Comparison of ENCODE assay signal across 8 cellular contexts in the genomic region with DNA sequence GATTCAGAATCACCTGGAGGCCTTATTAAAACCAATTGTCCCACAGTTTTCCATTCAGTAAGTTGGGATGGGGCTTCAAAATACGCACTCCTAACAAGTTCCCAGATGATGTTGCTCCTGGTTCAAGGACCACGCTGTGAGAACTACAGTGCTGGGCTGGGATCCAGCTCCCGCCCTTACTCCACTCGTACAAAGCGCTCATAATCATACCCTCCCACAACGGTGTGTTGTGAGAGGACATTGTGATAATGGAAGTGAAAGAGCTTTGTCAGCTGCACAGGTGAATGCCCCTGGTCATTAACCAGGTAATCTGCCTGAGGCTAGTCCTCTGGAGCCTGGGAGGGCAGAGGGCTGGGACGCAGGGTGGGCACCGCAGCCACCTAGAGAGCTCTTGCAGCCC. TPM values are rescaled to one million over a fixed set of nuclear protein-coding genes. Genes with fewer than 3 reads are reported as not detected.
DNase-seq lines count a peak whose midpoint lies in the region; ATAC-seq, FAIRE-seq and TF ChIP-seq lines count a peak whose summit lies in the region.

No MANE protein-coding gene starts in this region.

- H3K4me1 ChIP-seq in liver (ENCODE audit: control insufficient read depth in 4 of 4, insufficient read depth in 4 of 4, low read length in 3 of 4) = peaks cover 5 to 28% (median 20%) of the 10 kb centered on the region in 4 donors
- H3K4me1 ChIP-seq in HepG2 (ENCODE audit: insufficient read depth, low read length) = peaks cover 8% of the 10 kb centered on the region
- peaks cover 40% of the 10 kb centered on the region for H3K4me1 ChIP-seq in adipocyte (ENCODE audit: control insufficient read depth, insufficient read depth, low read length)
- H3K4me1 ChIP-seq in lung (ENCODE audit: control insufficient read depth in 2 of 2, insufficient read depth in 2 of 2, low read length in 2 of 2) = peaks cover 11 to 28% of the 10 kb centered on the region in 2 donors

- TF ChIP-seq RAD21 in liver (IDR thresholded peaks at IDR 0.05) (no peak), HepG2 (CRISPR knock-in tag; IDR thresholded peaks at IDR 0.05) (no peak)

- H2AFZ ChIP-seq in HepG2 (ENCODE audit: low read length) = no peak overlapping the region

- H3K4me2 ChIP-seq in HepG2 (ENCODE audit: low read depth, low read length) = no peak overlapping the region; the same call in 1 of the 2 replicates

- FAIRE-seq in HepG2 (lab: Jason Lieb, UNC) = no peak

- DNase-seq in HepG2 (ENCODE audit: low spot score) (no peak), adipocyte (ENCODE audit: low read depth) (no peak), lung (ENCODE audit: low spot score) (no peak), activated gamma-delta T cell (lab: John Stamatoyannopoulos, UW) (no peak), NCI-H187 treated with DMSO at 0.1 percent for 48 hours (lab: John Stamatoyannopoulos, UW) (no peak), hepatic stellate cell (ENCODE audit: low spot score) (no peak), NOMO-1 (lab: John Stamatoyannopoulos, UW; ENCODE audit: unreplicated experiment in 2 of 2) (no peak)

- TF ChIP-seq CTCF in liver (IDR thresholded peaks at IDR 0.05; ENCODE audit: low read depth, low read length, missing input control) = no peak
- no peak for TF ChIP-seq CTCF in HepG2 (CRISPR knock-in tag; IDR thresholded peaks at IDR 0.05)
- TF ChIP-seq CTCF in lung (IDR thresholded peaks at IDR 0.05; ENCODE audit: control extremely low read depth, extremely low read depth) = no peak

- CTCF ChIA-PET in HepG2 (lab: Yijun Ruan, JAX; ENCODE audit: low intra/inter-chr PET ratio, low total read pairs) = no interaction called here

- no peaks in the 10 kb centered on the region for H3K27me3 ChIP-seq in liver (ENCODE audit: control insufficient read depth in 4 of 4, insufficient read depth in 4 of 4, low read length in 3 of 4)
- peaks cover 0 to 15% of the 10 kb centered on the region in 2 experiments; a peak in 3 of 5 replicates for H3K27me3 ChIP-seq in HepG2 (ENCODE audit: control insufficient read depth in 1 of 2, insufficient read depth in 2 of 2, low read length in 2 of 2)
- H3K27me3 ChIP-seq in adipocyte (replicated peaks; ENCODE audit: control insufficient read depth, insufficient read depth, low read length) = no peaks in the 10 kb centered on the region
- no peaks in the 10 kb centered on the region for H3K27me3 ChIP-seq in lung (ENCODE audit: control insufficient read depth, insufficient read depth)

- POLR2A ChIA-PET in HepG2 (lab: Yijun Ruan, JAX) = no interaction called here

- H3K4me3 ChIP-seq in liver (ENCODE audit: low read depth in 1 of 3, low read length in 3 of 3) (no peak overlapping the region), HepG2 (replicated peaks in 1 of 3; ENCODE audit: insufficient read depth in 1 of 3, low read depth in 2 of 3, low read length in 3 of 3) (no peak overlapping the region; a peak in 1 of 6 replicates), adipocyte (ENCODE audit: low read length) (peak overlapping the region; percentile 74), lung (no peak overlapping the region)

- H3K27ac ChIP-seq in liver (ENCODE audit: low read depth in 1 of 2, low read length in 2 of 2) (peak overlapping the region; percentile 92 to 94), HepG2 (ENCODE audit: extremely low read length, insufficient read depth, low read length) (no peak overlapping the region), lung (ENCODE audit: low read depth in 1 of 2, low read length in 1 of 2) (peak overlapping the region; percentile 90 to 98)

- H3K36me3 ChIP-seq in liver (ENCODE audit: control insufficient read depth in 4 of 4, insufficient read depth in 3 of 4, low read depth in 1 of 4, low read length in 3 of 4) (no peaks in the 10 kb centered on the region), HepG2 (replicated peaks in 1 of 2; ENCODE audit: control insufficient read depth in 1 of 2, insufficient read depth in 2 of 2, low read length in 2 of 2) (no peaks in the 10 kb centered on the region), adipocyte (ENCODE audit: control insufficient read depth, insufficient read depth, low read length, severe bottlenecking) (no peaks in the 10 kb centered on the region), lung (ENCODE audit: control insufficient read depth in 2 of 2, insufficient read depth in 2 of 2, low read length in 2 of 2) (no peaks in the 10 kb centered on the region)

- peak overlapping the region in 1 of 2 donors; percentile 70 for H3K9ac ChIP-seq in liver (ENCODE audit: low read depth in 1 of 2, low read length in 2 of 2)
- H3K9ac ChIP-seq in HepG2 (ENCODE audit: insufficient read depth, low read depth, low read length) = no peak overlapping the region
- H3K9ac ChIP-seq in adipocyte (ENCODE audit: low read length) = peak overlapping the region; percentile 91

- in situ Hi-C loops in HepG2 (cut with HindIII; ENCODE audit: extremely low pct_ligation_motif_present, low pct_unique_long_range_greater_than_20kb) = loop anchor here (10.0 kb wide), 1 partner anchor 51 kb away; no protein-coding TSS in a partner anchor

- H3K9me3 ChIP-seq in liver (ENCODE audit: control insufficient read depth in 4 of 4, low read length in 3 of 4) (no peaks in the 10 kb centered on the region), HepG2 (ENCODE audit: low read length) (no peaks in the 10 kb centered on the region), adipocyte (ENCODE audit: control insufficient read depth, low read length) (no peaks in the 10 kb centered on the region), lung (ENCODE audit: control insufficient read depth in 2 of 2, insufficient read depth in 1 of 2, low read length in 1 of 2) (no peaks in the 10 kb centered on the region)

- TF ChIP-seq POLR2A in HepG2 (IDR thresholded peaks at IDR 0.05; ENCODE audit: insufficient read depth in 1 of 2, low read depth in 2 of 2, low read length in 2 of 2) = no peak

- no peaks in the 10 kb centered on the region for H3K79me2 ChIP-seq in HepG2 (ENCODE audit: insufficient read depth, low read length)

- no peak for TF ChIP-seq EP300 in HepG2 (IDR thresholded peaks at IDR 0.05; ENCODE audit: low read depth in 2 of 2, low read length in 2 of 2)
- no peak for TF ChIP-seq EP300 in HepG2 (CRISPR knock-in tag; IDR thresholded peaks at IDR 0.05; ENCODE audit: borderline replicate concordance)

- BruUV-seq in HepG2 (replicated peaks; lab: Mats Ljungman, UMichigan) = no TSS peak

- intact Hi-C loops in HepG2 (cut with micrococcal nuclease; ENCODE audit: unreplicated experiment) = no loop called here

- no peaks in the 10 kb centered on the region for H4K20me1 ChIP-seq in HepG2 (ENCODE audit: insufficient read depth, low read length)

- ATAC-seq in HepG2 = no peak
- no peak for ATAC-seq in lung (ENCODE audit: insufficient read depth, low FRiP score)

- WGBS in liver = 45% methylated on average over 8 of the region's 8 CpGs
- WGBS in HepG2 (ENCODE audit: low lambda C conversion rate) = 32% methylated on average over 8 of the region's 8 CpGs
- WGBS in lung, 2 donors = 54 to 76% methylated on average over 8 of the region's 8 CpGs

TF ChIP-seq in liver, 16 proteins besides CTCF, POLR2A, EP300 and RAD21 (continues in another document):
- no peak for TF ChIP-seq FOXA2 (IDR thresholded peaks at IDR 0.05)
- TF ChIP-seq RXRA (IDR thresholded peaks at IDR 0.05) = peak in 1 of 2 donors; percentile 53
- no peak for TF ChIP-seq TAF1 (conservative IDR thresholded peaks at IDR 0.05)
- TF ChIP-seq SP1 (IDR thresholded peaks at IDR 0.05) = no peak

TF ChIP-seq in HepG2, 621 proteins besides CTCF, POLR2A, EP300 and RAD21:
- TF ChIP-seq ZNF543 (CRISPR knock-in tag; IDR thresholded peaks at IDR 0.05) = no peak
- TF ChIP-seq, protein P1, sequence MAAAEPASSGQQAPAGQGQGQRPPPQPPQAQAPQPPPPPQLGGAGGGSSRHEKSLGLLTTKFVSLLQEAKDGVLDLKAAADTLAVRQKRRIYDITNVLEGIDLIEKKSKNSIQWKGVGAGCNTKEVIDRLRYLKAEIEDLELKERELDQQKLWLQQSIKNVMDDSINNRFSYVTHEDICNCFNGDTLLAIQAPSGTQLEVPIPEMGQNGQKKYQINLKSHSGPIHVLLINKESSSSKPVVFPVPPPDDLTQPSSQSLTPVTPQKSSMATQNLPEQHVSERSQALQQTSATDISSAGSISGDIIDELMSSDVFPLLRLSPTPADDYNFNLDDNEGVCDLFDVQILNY (CRISPR knock-in tag; conservative IDR thresholded peaks at IDR 0.05) = no peak
- TF ChIP-seq ZNF790 (CRISPR knock-in tag; IDR thresholded peaks at IDR 0.05; ENCODE audit: borderline replicate concordance) = no peak
- TF ChIP-seq IRX3 (CRISPR knock-in tag; IDR thresholded peaks at IDR 0.05; ENCODE audit: borderline replicate concordance, low read depth) = no peak
- TF ChIP-seq HMGA1 (CRISPR knock-in tag; conservative IDR thresholded peaks at IDR 0.05) = no peak
- no peak for TF ChIP-seq SAFB2 (CRISPR knock-in tag; IDR thresholded peaks at IDR 0.05; ENCODE audit: borderline replicate concordance, low read depth)
- no peak for TF ChIP-seq HMG20B (CRISPR knock-in tag; conservative IDR thresholded peaks at IDR 0.05)

RNA-seq across cellular contexts. Expression of a gene that starts 1.3 kb away (rescaled TPM):
- 10 to 100 TPM; 27.4 to 59.5 TPM for total RNA-seq in liver
- polyA plus RNA-seq in liver = 10 to 100 TPM; 36.0 to 82.6 TPM
- total RNA-seq in HepG2 (2016; rRNA removed; fragmentation: Illumina TruSeq; extraction: Trizol) = not detected in 2 replicates
- not detected in 2 replicates for total RNA-seq in HepG2 (2016; cell fraction: cytosol; rRNA removed; fragmentation: Illumina TruSeq; extraction: Trizol; ENCODE audit: low read depth)
- not detected in 2 replicates for total RNA-seq in HepG2 (2016; cell fraction: insoluble cytoplasmic fraction; rRNA removed; fragmentation: Illumina TruSeq; extraction: Trizol)
- not detected in 2 replicates for total RNA-seq in HepG2 (2016; cell fraction: membrane; rRNA removed; fragmentation: Illumina TruSeq; extraction: Trizol)
- total RNA-seq in HepG2 (2016; cell fraction: nucleus; rRNA removed; fragmentation: Illumina TruSeq; extraction: Trizol) = not detected in 2 replicates
- 0.05 and 0.24 TPM in 2 replicates for polyA plus RNA-seq in HepG2 (2011; rRNA removed)
- polyA plus RNA-seq in HepG2 (2011; cell fraction: cytosol; rRNA removed) = 0.13 and 0.16 TPM in 2 replicates
- 0.33 TPM in 1 of 2 replicates, not detected in the other for polyA plus RNA-seq in HepG2 (2011; cell fraction: nucleus; rRNA removed)
- 0.19 TPM in 1 of 2 replicates, not detected in the other for polyA plus RNA-seq in HepG2 (2012)
- polyA plus RNA-seq in HepG2 (2016; cell fraction: cytosol; fragmentation: Illumina TruSeq; extraction: Trizol; ENCODE audit: low read depth) = not detected in 2 replicates
- not detected in 2 replicates for polyA plus RNA-seq in HepG2 (2016; cell fraction: insoluble cytoplasmic fraction; fragmentation: Illumina TruSeq; extraction: Trizol; ENCODE audit: low read depth)
- polyA plus RNA-seq in HepG2 (2016; cell fraction: membrane; fragmentation: Illumina TruSeq; extraction: Trizol; ENCODE audit: low read depth) = not detected in 2 replicates
- not detected in 2 replicates for polyA plus RNA-seq in HepG2 (2016; cell fraction: nucleus; fragmentation: Illumina TruSeq; extraction: Trizol; ENCODE audit: insufficient read depth, low read depth)
- 0.52 and 13.0 TPM in 2 replicates for polyA minus RNA-seq in HepG2 (2011; rRNA and poly(A)+ RNA removed; ENCODE audit: low replicate concordance)
- not detected in 2 replicates for polyA minus RNA-seq in HepG2 (2011; cell fraction: cytosol; rRNA and poly(A)+ RNA removed)
- polyA minus RNA-seq in HepG2 (2011; cell fraction: nucleus; rRNA and poly(A)+ RNA removed) = not detected in 2 replicates
- total RNA-seq in lung = 100 to 1,000 TPM in 1 of 2 donors, 10 to 100 TPM in 1; 63.3 to 237 TPM
- 100 to 1,000 TPM; 162 to 218 TPM for polyA plus RNA-seq in lung

Comparison
In these comparisons a context has a peak if more than half of its experiments do, and no peak if none do; other contexts are left out.
1. RNA of a gene that starts 1.3 kb away (total RNA-seq): 63.3 to 237 TPM in lung and 27.4 to 59.5 TPM in liver; not detected in HepG2; every median in the first group is over 10 times any median in the second.